23 cellular contexts compared by ENCODE assay signal in the genomic region with DNA sequence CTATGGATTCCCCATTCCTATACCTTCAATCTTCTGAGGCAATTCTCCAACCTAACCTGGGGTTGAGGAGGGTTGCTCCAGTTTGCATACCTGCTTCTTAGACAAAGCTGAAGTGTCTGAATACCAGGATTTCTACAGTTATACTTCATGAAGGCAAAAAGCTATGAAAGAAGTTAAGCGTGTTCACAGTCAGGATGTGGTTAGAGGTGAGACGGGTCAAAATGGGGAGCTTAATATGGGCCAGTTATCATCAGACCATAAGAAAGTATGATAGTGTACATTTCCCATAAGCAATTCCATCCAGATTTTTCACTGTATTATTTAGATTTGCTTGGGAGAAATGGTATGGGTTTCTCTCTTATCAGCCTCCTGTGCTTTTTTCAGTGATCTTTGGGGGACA.
"Had no signal": no experiment of that assay in that cellular context is flagged by ENCODE, and none has a peak within 500 bp of the region (broad histone marks: within the 10 kb centered on the region; RNA-seq: fewer than 3 reads in every experiment).

No MANE protein-coding gene starts in this region.

- H3K27ac ChIP-seq: epithelial cell of prostate, esophagus squamous epithelium, gastrocnemius medialis, heart right ventricle, left lung, lower lobe of right lung had no signal

- H3K4me1 ChIP-seq: esophagus squamous epithelium, gastrocnemius medialis, heart right ventricle, left lung, lower lobe of right lung had no signal

- H3K36me3 ChIP-seq: esophagus squamous epithelium, gastrocnemius medialis, heart right ventricle, left lung, lower lobe of right lung had no signal

- H3K4me3 ChIP-seq: esophagus squamous epithelium, gastrocnemius medialis, heart right ventricle, left lung, lower lobe of right lung, mucosa of descending colon had no signal

- DNase-seq: cortex of kidney; effector CD8-positive, alpha-beta T cell; effector memory CD8-positive, alpha-beta T cell; endodermal cell; erythroblast; esophagus squamous epithelium; foreskin fibroblast; foreskin melanocyte; gastrocnemius medialis; glutamatergic neuron; head of caudate nucleus; heart right ventricle; hippocampal formation; left colon; left lung; left ventricle myocardium superior; lower lobe of right lung; mesenchymal stem cell; mucosa of descending colon; naive B cell; naive thymus-derived CD8-positive, alpha-beta T cell had no signal

- H3K27me3 ChIP-seq: esophagus squamous epithelium, gastrocnemius medialis, heart right ventricle, left lung had no signal

- ATAC-seq: effector memory CD8-positive, alpha-beta T cell; esophagus mucosa; gastrocnemius medialis; heart right ventricle; left colon; left lung; left ventricle myocardium superior; lower lobe of right lung; mucosa of descending colon; naive thymus-derived CD8-positive, alpha-beta T cell had no signal

- H3K9me3 ChIP-seq: esophagus squamous epithelium, gastrocnemius medialis, left lung, lower lobe of right lung, mucosa of descending colon had no signal
